2 cellular contexts compared by ENCODE assay signal in the genomic region with DNA sequence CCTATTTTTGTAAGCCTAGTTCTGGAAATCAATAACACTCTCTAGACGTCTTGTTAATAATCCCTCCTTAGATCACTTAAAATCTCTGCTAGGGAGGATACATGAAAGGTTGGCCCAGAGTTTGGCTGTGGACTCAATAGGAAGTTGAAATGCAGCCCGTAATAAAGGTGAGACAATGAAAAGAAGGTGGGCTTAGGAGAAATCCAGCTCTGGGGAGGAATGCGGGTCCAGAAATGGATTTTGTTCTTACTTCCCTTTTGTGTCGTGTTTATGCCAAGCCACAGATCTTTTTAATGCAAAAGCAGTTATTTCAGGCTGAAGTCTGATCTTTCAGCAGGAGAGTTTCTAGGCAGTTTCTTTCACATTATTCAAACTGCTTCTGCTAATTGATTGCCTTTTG.
TF ChIP-seq lines count a peak whose summit lies in the region.

No MANE protein-coding gene starts in this region.

TF ChIP-seq in H1, 55 proteins besides CTCF, POLR2A, EP300 and RAD21 (continued from another document):
- no peak for TF ChIP-seq ATF2 (IDR thresholded peaks at IDR 0.05; ENCODE audit: low read length)
- TF ChIP-seq CHD7 (IDR thresholded peaks at IDR 0.05; ENCODE audit: insufficient replicate concordance, low read length): no peak
- no peak for TF ChIP-seq RNF2 (IDR thresholded peaks at IDR 0.05; ENCODE audit: borderline replicate concordance, low read depth, low read length, missing control alignments, poor library complexity, severe bottlenecking)
- no peak for TF ChIP-seq MAFK (IDR thresholded peaks at IDR 0.05; ENCODE audit: low read depth, low read length)
- TF ChIP-seq, protein P1, sequence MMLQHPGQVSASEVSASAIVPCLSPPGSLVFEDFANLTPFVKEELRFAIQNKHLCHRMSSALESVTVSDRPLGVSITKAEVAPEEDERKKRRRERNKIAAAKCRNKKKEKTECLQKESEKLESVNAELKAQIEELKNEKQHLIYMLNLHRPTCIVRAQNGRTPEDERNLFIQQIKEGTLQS (IDR thresholded peaks at IDR 0.05; ENCODE audit: insufficient read depth, low read depth, low read length): no peak
- no peak for TF ChIP-seq EZH2 (IDR thresholded peaks at IDR 0.05; ENCODE audit: low read depth, low read length, severe bottlenecking)

TF ChIP-seq in neural cell, 6 proteins besides CTCF, POLR2A, EP300 and RAD21:
- TF ChIP-seq, protein P2, sequence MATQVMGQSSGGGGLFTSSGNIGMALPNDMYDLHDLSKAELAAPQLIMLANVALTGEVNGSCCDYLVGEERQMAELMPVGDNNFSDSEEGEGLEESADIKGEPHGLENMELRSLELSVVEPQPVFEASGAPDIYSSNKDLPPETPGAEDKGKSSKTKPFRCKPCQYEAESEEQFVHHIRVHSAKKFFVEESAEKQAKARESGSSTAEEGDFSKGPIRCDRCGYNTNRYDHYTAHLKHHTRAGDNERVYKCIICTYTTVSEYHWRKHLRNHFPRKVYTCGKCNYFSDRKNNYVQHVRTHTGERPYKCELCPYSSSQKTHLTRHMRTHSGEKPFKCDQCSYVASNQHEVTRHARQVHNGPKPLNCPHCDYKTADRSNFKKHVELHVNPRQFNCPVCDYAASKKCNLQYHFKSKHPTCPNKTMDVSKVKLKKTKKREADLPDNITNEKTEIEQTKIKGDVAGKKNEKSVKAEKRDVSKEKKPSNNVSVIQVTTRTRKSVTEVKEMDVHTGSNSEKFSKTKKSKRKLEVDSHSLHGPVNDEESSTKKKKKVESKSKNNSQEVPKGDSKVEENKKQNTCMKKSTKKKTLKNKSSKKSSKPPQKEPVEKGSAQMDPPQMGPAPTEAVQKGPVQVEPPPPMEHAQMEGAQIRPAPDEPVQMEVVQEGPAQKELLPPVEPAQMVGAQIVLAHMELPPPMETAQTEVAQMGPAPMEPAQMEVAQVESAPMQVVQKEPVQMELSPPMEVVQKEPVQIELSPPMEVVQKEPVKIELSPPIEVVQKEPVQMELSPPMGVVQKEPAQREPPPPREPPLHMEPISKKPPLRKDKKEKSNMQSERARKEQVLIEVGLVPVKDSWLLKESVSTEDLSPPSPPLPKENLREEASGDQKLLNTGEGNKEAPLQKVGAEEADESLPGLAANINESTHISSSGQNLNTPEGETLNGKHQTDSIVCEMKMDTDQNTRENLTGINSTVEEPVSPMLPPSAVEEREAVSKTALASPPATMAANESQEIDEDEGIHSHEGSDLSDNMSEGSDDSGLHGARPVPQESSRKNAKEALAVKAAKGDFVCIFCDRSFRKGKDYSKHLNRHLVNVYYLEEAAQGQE (IDR thresholded peaks at IDR 0.05; ENCODE audit: borderline replicate concordance): no peak
- TF ChIP-seq MXI1 (conservative IDR thresholded peaks at IDR 0.05; ENCODE audit: poor library complexity, severe bottlenecking): no peak
